Comparison of ENCODE assay signal across 8 cellular contexts in genomic region chr1:179954494-179955317, GRCh38. TPM values are rescaled to one million over a fixed set of nuclear protein-coding genes. Genes with fewer than 3 reads are reported as not detected.
A peak's percentile ranks its signal among the peaks of the same experiment; 100 is the strongest.
DNase-seq lines count a peak whose midpoint lies in the region; ATAC-seq, FAIRE-seq and TF ChIP-seq lines count a peak whose summit lies in the region.

A gene with protein sequence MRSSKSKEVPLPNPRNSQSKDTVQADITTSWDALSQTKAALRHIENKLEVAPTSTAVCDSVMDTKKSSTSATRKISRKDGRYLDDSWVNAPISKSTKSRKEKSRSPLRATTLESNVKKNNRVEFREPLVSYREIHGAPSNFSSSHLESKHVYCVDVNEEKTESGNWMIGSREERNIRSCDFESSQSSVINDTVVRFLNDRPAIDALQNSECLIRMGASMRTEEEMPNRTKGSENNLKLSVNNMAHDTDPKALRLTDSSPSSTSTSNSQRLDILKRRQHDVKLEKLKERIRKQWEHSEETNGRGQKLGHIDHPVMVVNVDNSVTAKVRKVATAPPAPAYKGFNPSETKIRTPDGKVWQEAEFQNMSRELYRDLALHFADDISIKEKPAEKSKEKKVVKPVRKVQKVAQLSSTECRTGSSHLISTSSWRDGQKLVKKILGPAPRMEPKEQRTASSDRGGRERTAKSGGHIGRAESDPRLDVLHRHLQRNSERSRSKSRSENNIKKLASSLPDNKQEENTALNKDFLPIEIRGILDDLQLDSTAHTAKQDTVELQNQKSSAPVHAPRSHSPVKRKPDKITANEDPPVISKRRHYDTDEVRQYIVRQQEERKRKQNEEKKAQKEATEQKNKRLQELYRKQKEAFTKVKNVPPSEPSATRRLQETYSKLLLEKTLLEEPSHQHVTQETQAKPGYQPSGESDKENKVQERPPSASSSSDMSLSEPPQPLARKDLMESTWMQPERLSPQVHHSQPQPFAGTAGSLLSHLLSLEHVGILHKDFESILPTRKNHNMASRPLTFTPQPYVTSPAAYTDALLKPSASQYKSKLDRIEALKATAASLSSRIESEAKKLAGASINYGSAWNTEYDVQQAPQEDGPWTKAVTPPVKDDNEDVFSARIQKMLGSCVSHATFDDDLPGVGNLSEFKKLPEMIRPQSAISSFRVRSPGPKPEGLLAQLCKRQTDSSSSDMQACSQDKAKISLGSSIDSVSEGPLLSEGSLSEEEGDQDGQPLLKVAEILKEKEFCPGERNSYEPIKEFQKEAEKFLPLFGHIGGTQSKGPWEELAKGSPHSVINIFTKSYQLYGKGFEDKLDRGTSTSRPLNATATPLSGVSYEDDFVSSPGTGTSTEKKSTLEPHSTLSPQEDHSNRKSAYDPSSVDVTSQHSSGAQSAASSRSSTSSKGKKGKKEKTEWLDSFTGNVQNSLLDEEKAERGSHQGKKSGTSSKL (N-terminal part only) (plus strand): TSS chr1:179954810. CDS start chr1:179986182, 31,372 bp downstream.

- H3K79me1 ChIP-seq in trophoblast cell (ENCODE audit: low read length), result peaks cover 6% of the 10 kb centered on the region

- peak; percentile 88 for ATAC-seq in HG02852 (IDR thresholded peaks at IDR 0.05; ENCODE audit: unreplicated experiment)

- H3K36me3 ChIP-seq in adrenal gland (replicated peaks in 1 of 2) (no peaks in the 10 kb centered on the region), trophoblast cell (ENCODE audit: control insufficient read depth in 1 of 2, insufficient read depth in 2 of 2, low read length in 2 of 2) (no peaks in the 10 kb centered on the region), transverse colon (no peaks in the 10 kb centered on the region)

- H2BK12ac ChIP-seq in trophoblast cell (ENCODE audit: low read length), result no peak within 1 kb of the TSS

- H3K9ac ChIP-seq in trophoblast cell (ENCODE audit: low read length), result peak within 1 kb of the TSS; percentile 96

- peak within 1 kb of the TSS; percentile 59 for H2BK120ac ChIP-seq in trophoblast cell (ENCODE audit: insufficient read depth, low read length, poor library complexity)

- in situ Hi-C loops in transverse colon (cut with MboI; ENCODE audit: low pct_ligation_motif_present in 1 of 4, low pct_unique_long_range_greater_than_20kb in 1 of 4, low sequenced_read_pairs in 3 of 4), result loop anchor here in 1 of 4 donors (10.0 kb wide), 1 partner anchor 80 kb away; the partner anchor contains the start of gene TOR1AIP2

- peak; percentile 98 for FAIRE-seq in GM12892 (lab: Jason Lieb, UNC)

- peak within 1 kb of the TSS; percentile 83 for H2BK5ac ChIP-seq in trophoblast cell (ENCODE audit: low read depth, low read length, poor library complexity)

- peak within 1 kb of the TSS; percentile 82 for H3K4me2 ChIP-seq in trophoblast cell (ENCODE audit: low read length)

- H3K27me3 ChIP-seq in adrenal gland (no peaks in the 10 kb centered on the region), trophoblast cell (ENCODE audit: insufficient read depth, low read length) (no peaks in the 10 kb centered on the region), transverse colon (no peaks in the 10 kb centered on the region)

- peak within 1 kb of the TSS; percentile 88 for H4K91ac ChIP-seq in trophoblast cell (ENCODE audit: low read depth, low read length)

- H3K79me2 ChIP-seq in trophoblast cell (ENCODE audit: control insufficient read depth, insufficient read depth, low read length, poor library complexity), result peaks cover 6% of the 10 kb centered on the region

- peak; percentile 86 for TF ChIP-seq POLR2A in GM12892 (IDR thresholded peaks at IDR 0.05; ENCODE audit: low read depth, low read length)
- peak; percentile 62 to 90 for TF ChIP-seq POLR2A in adrenal gland (IDR thresholded peaks at IDR 0.05)
- peak; percentile 95 for TF ChIP-seq POLR2A in transverse colon (IDR thresholded peaks at IDR 0.05)

- 0 to 1% (median 0%) methylated on average over 20 to 73 of the region's 73 CpGs for WGBS in adrenal gland, 4 donors
- WGBS in trophoblast cell (ENCODE audit: extremely low coverage, insufficient coverage, insufficient read length), result no CpG with 5 or more reads among the region's 73 CpGs
- WGBS in transverse colon (ENCODE audit: low coverage in 1 of 2), 2 donors, result 0% methylated on average over 11 to 69 of the region's 73 CpGs

- TF ChIP-seq CTCF in adrenal gland (IDR thresholded peaks at IDR 0.05) (no peak), transverse colon (IDR thresholded peaks at IDR 0.05) (peak in 2 of 5 experiments; percentile 9 to 31)

- peak within 1 kb of the TSS; percentile 93 for H3K14ac ChIP-seq in trophoblast cell (ENCODE audit: low read length)

- H4K8ac ChIP-seq in trophoblast cell (ENCODE audit: low read depth, low read length), result peak within 1 kb of the TSS; percentile 94

- peak within 1 kb of the TSS; percentile 84 for H3K18ac ChIP-seq in trophoblast cell (ENCODE audit: low read length)

- H3K4me1 ChIP-seq in adrenal gland (replicated peaks in 1 of 2) (peaks cover 4 to 41% of the 10 kb centered on the region in 2 donors), trophoblast cell (ENCODE audit: control insufficient read depth in 1 of 2, insufficient read depth in 2 of 2, low read length in 2 of 2) (no peaks in the 10 kb centered on the region), transverse colon (peaks cover 17 to 33% (median 21%) of the 10 kb centered on the region in 4 donors)

- DNase-seq in GM12892 (ENCODE audit: insufficient read length) (peak; percentile 47), NCI-H146 (lab: John Stamatoyannopoulos, UW) (peak; percentile 99), T-helper 1 cell (peak; percentile 95 to 99 (median 98)), adrenal gland (peak; percentile 98 to 99 (median 99)), cardiac septum (ENCODE audit: low spot score) (peak; percentile 98), trophoblast cell (peak; percentile 99 to 100), transverse colon (peak; percentile 99)

- no peak within 1 kb of the TSS for H3K23ac ChIP-seq in trophoblast cell (ENCODE audit: low read length)

- H3K9me3 ChIP-seq in adrenal gland (replicated peaks in 1 of 3) (no peaks in the 10 kb centered on the region), trophoblast cell (ENCODE audit: insufficient read depth, low read depth, low read length) (no peaks in the 10 kb centered on the region), transverse colon (no peaks in the 10 kb centered on the region)

- no peak for TF ChIP-seq EP300 in transverse colon (IDR thresholded peaks at IDR 0.05; ENCODE audit: low read depth)

- H3K27ac ChIP-seq in adrenal gland, result peak within 1 kb of the TSS; percentile 85 to 98 (median 92)
- H3K27ac ChIP-seq in trophoblast cell (ENCODE audit: low read depth, low read length), result peak within 1 kb of the TSS; percentile 84
- peak within 1 kb of the TSS; percentile 89 to 99 (median 94) for H3K27ac ChIP-seq in transverse colon

- H3K4me3 ChIP-seq in adrenal gland (peak within 1 kb of the TSS; percentile 93 to 98 (median 97)), trophoblast cell (ENCODE audit: low read depth, low read length) (peak within 1 kb of the TSS; percentile 98), transverse colon (peak within 1 kb of the TSS; percentile 57 to 99 (median 81))

- H3K4ac ChIP-seq in trophoblast cell (ENCODE audit: low read depth, low read length), result peak within 1 kb of the TSS; percentile 66

- H2AFZ ChIP-seq in trophoblast cell (ENCODE audit: insufficient read depth, low read length, poor library complexity), result peak within 1 kb of the TSS; percentile 83

- intact Hi-C loops in adrenal gland (cut with DNase I) (loop anchor here in 1 of 2 donors (10.0 kb wide), 1 partner anchor 70 kb away; the partner anchor contains the start of gene TOR1AIP1), cardiac septum (cut with DNase I) (loop anchor here (1.0 to 10.0 kb wide), 3 partner anchors 72 to 220 kb away; partner anchors contain the start of gene TOR1AIP1), transverse colon (cut with DNase I; ENCODE audit: low total_unique reads) (no loop called here)

- peak within 1 kb of the TSS; percentile 79 for H4K12ac ChIP-seq in trophoblast cell (ENCODE audit: low read depth, low read length)

- no peak within 1 kb of the TSS for H2AK5ac ChIP-seq in trophoblast cell (ENCODE audit: low read length)

RNA-seq across cellular contexts. Expression of the gene that starts here (rescaled TPM):
- polyA plus RNA-seq in GM12892 (2012; ENCODE audit: missing spikeins), result 14.7 TPM
- total RNA-seq in adrenal gland (10 to 100 TPM; 38.1 to 71.4 (median 46.6) TPM), cardiac septum (36.6 TPM), transverse colon (10 to 100 TPM; 40.0 to 60.3 (median 57.3) TPM)
- polyA plus RNA-seq in adrenal gland, result 10 to 100 TPM in 1 of 3 donors, 1 to 10 TPM in 2; 4.1 to 22.6 (median 7.8) TPM
- polyA plus RNA-seq in trophoblast cell (2013), result 12.5 and 12.7 TPM in 2 replicates

Comparison
In these comparisons a context has a peak if more than half of its experiments do, and no peak if none do; other contexts are left out.
1. Peak in every context shown above with its lines: DNase-seq, ATAC-seq, H3K4me3 ChIP-seq and H3K27ac ChIP-seq.
2. DNase-seq: peak in every context shown above with its lines; median percentile 100 in trophoblast cell; 99 in NCI-H146; 99 in adrenal gland; 99 in transverse colon; 98 in T-helper 1 cell; 98 in cardiac septum; 47 in GM12892.